ENCODE assay signal across 8 cellular contexts in the genomic region with DNA sequence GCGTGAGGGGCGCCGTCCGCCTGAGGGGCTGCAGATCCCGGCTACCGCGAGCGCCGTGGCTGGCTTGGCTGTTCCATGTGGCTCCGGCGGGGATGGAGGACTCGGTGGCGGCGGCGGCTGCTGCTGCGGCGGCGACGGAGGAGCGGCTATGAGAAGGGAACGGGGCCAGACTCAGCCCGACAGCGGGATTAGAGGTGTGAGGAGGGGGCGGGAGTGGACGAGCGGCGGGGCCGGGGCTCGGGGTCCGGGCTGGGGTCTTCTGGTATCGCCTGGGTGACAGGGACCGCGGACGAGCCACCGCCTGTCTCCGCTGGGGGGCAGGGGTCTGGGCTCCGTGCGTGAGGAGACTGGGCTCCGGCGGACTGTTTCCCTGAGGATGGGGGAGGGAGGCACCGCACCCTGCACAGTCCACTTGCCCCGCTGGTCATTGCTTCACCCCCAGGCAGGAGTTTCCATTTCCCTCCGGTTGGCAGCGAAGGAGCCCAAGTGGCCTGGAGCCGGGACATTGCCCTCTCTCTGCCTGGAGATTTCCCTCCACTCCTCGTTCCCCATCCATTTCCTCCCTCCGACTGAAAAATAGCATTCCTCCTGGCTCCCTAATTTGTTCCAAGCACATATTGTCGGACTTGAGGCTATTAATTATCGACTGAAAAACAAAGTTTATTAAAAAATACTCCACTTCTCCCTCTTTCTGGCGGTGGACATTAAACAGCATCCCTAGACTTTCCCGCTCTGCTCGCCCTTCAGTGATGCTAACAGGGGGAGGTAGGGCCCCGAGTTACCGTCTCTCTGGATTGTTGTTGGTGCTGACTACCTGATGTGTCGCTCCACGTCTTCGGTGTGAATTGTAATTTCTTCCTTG. TPM values are rescaled to one million over a fixed set of nuclear protein-coding genes. Genes with fewer than 3 reads are reported as not detected.
DNase-seq lines count a peak whose midpoint lies in the region; ATAC-seq, FAIRE-seq and TF ChIP-seq lines count a peak whose summit lies in the region.

No MANE protein-coding gene starts in this region.

- H3K27me3 Mint-ChIP-seq in astrocyte (ENCODE audit: low read depth, unreplicated experiment): no peaks in the 10 kb centered on the region

- H3K9ac ChIP-seq in astrocyte (ENCODE audit: low read length): peak overlapping the region; percentile 88

- ATAC-seq in RWPE2 (ENCODE audit: low read depth) (peak; percentile 10), right cardiac atrium (peak; percentile 58 to 67)

- H3K9me3 ChIP-seq in RWPE2 (ENCODE audit: severe bottlenecking): no peaks in the 10 kb centered on the region
- H3K9me3 ChIP-seq in astrocyte (ENCODE audit: insufficient read depth, low read depth, low read length): no peaks in the 10 kb centered on the region
- H3K9me3 ChIP-seq in right cardiac atrium (ENCODE audit: control insufficient read depth, low read length): no peaks in the 10 kb centered on the region

- H3K4me1 ChIP-seq in RWPE2 (ENCODE audit: insufficient read depth, poor library complexity, severe bottlenecking) (peaks cover 29% of the 10 kb centered on the region), astrocyte (ENCODE audit: insufficient read depth, low read length) (peaks cover 27% of the 10 kb centered on the region), right cardiac atrium (ENCODE audit: control insufficient read depth, insufficient read depth, low read length) (peaks cover 4% of the 10 kb centered on the region)

- H3K27me3 ChIP-seq in RWPE2 (ENCODE audit: insufficient read depth, poor library complexity, severe bottlenecking) (no peaks in the 10 kb centered on the region), astrocyte (ENCODE audit: insufficient read depth, low read length) (no peaks in the 10 kb centered on the region), right cardiac atrium (ENCODE audit: control insufficient read depth, insufficient read depth) (no peaks in the 10 kb centered on the region)

- H3K4me1 Mint-ChIP-seq in astrocyte (ENCODE audit: low read depth, unreplicated experiment): peaks cover 21% of the 10 kb centered on the region

- peaks cover 9% of the 10 kb centered on the region for H3K9me3 Mint-ChIP-seq in astrocyte (ENCODE audit: unreplicated experiment)

- peak overlapping the region; percentile 88 for H3K4me3 Mint-ChIP-seq in astrocyte (ENCODE audit: unreplicated experiment)

- H3K4me2 ChIP-seq in astrocyte (ENCODE audit: low read length): peak overlapping the region; percentile 92

- TF ChIP-seq CTCF in GM13977 (IDR thresholded peaks at IDR 0.05; ENCODE audit: extremely low read depth, insufficient read depth, missing control alignments) (peak; percentile 41), RWPE2 (IDR thresholded peaks at IDR 0.05; ENCODE audit: poor library complexity, severe bottlenecking) (peak; percentile 34), astrocyte (IDR thresholded peaks at IDR 0.05; ENCODE audit: insufficient read depth, low read depth, low read length) (no peak)

- H3K27ac ChIP-seq in RWPE2 (ENCODE audit: poor library complexity, severe bottlenecking) (peak overlapping the region; percentile 77), astrocyte (ENCODE audit: low read depth, low read length) (peak overlapping the region; percentile 68), right cardiac atrium (ENCODE audit: low read length) (peak overlapping the region; percentile 71)

- H2AFZ ChIP-seq in astrocyte (ENCODE audit: low read depth, low read length): peak overlapping the region; percentile 64

- WGBS in right cardiac atrium: under 1% methylated on average over 57 of the region's 57 CpGs

- peaks cover 13% of the 10 kb centered on the region for H3K36me3 Mint-ChIP-seq in astrocyte (ENCODE audit: low read depth, unreplicated experiment)

- DNase-seq in AG20443 (ENCODE audit: low spot score): peak; percentile 73
- no peak for DNase-seq in GM13977 (ENCODE audit: low spot score)
- peak; percentile 70 for DNase-seq in HT-29 (ENCODE audit: low spot score)
- DNase-seq in RWPE2 (ENCODE audit: low spot score): peak; percentile 61
- peak; percentile 18 for DNase-seq in astrocyte (ENCODE audit: low read depth)
- peak; percentile 72 to 86 (median 85) for DNase-seq in right cardiac atrium
- DNase-seq in posterior vena cava (ENCODE audit: low spot score): peak; percentile 90
- DNase-seq in NK-92 treated with Interleukin-12 subunit alpha and Interleukin-12 subunit beta, amount 100 ng/mL, for 24 hours (lab: John Stamatoyannopoulos, UW): no peak

- peaks cover 25% of the 10 kb centered on the region for H4K20me1 ChIP-seq in astrocyte (ENCODE audit: insufficient read depth, low read length)

- no peak overlapping the region for H3K27ac Mint-ChIP-seq in astrocyte (ENCODE audit: unreplicated experiment)

- H3K79me2 ChIP-seq in astrocyte (ENCODE audit: insufficient read depth, low read length): peaks cover 52% of the 10 kb centered on the region

- H3K36me3 ChIP-seq in RWPE2 (ENCODE audit: low read depth) (peaks cover 44% of the 10 kb centered on the region), astrocyte (ENCODE audit: insufficient read depth, low read length) (peaks cover 21% of the 10 kb centered on the region)

- intact Hi-C loops in right cardiac atrium (cut with DNase I): loop anchor here in 2 of 4 donors (5.0 to 10.0 kb wide), 2 partner anchors 66 to 201 kb away; a partner anchor contains a TSS
- intact Hi-C loops in posterior vena cava (cut with DNase I): loop anchor here (5.0 to 10.0 kb wide), 2 partner anchors 59 to 249 kb away; no protein-coding TSS in a partner anchor

- no peak for FAIRE-seq in astrocyte (lab: Jason Lieb, UNC)

- H3K4me3 ChIP-seq in RWPE2 (ENCODE audit: severe bottlenecking) (peak overlapping the region; percentile 63), astrocyte (ENCODE audit: insufficient read depth, low read depth, low read length) (peak overlapping the region; percentile 94), right cardiac atrium (ENCODE audit: low read length) (peak overlapping the region; percentile 92)

- in situ Hi-C loops in GM13977 (cut with MboI; ENCODE audit: low pct_unique_long_range_greater_than_20kb, low sequenced_read_pairs, unreplicated experiment): no loop called here

RNA-seq across cellular contexts. Expression of a gene that starts 0.6 kb away (rescaled TPM):
- 14.2 and 25.2 TPM in 2 replicates for total RNA-seq in HT-29 (2014; rRNA removed; shearing (Covaris generic))
- total RNA-seq in astrocyte (44.1 and 50.4 TPM in 2 replicates), right cardiac atrium (10 to 100 TPM; 32.5 to 37.5 (median 33.3) TPM), posterior vena cava (10 to 100 TPM; 64.6 to 67.6 TPM)
- 13.5 TPM for polyA plus RNA-seq in right cardiac atrium

Comparison
In these comparisons a context has a peak if more than half of its experiments do, and no peak if none do; other contexts are left out.
1. DNase-seq: peak in AG20443 (single experiment), HT-29 (single experiment), RWPE2 (single experiment), astrocyte (single experiment), right cardiac atrium (3 of 3) and posterior vena cava (single experiment); none in GM13977 (single experiment) and NK-92 treated with Interleukin-12 subunit alpha and Interleukin-12 subunit beta, amount 100 ng/mL, for 24 hours (single experiment).
2. Peak in every context shown above with its lines, with median percentiles within 50 percentile points of each other: H3K27ac ChIP-seq and H3K4me3 ChIP-seq.